16 cellular contexts compared by ENCODE assay signal in genomic region chr13:109761695-109762094, GRCh38. TPM values are rescaled to one million over a fixed set of nuclear protein-coding genes. Genes with fewer than 3 reads are reported as not detected.
DNase-seq lines count a peak whose midpoint lies in the region; ATAC-seq and TF ChIP-seq lines count a peak whose summit lies in the region.
"Had no signal": no experiment of that assay in that cellular context is flagged by ENCODE, and none has a peak within 500 bp of the region (broad histone marks: within the 10 kb centered on the region; RNA-seq: fewer than 3 reads in every experiment).

No MANE protein-coding gene starts in this region.

- BruUV-seq in PC-9 (replicated peaks; lab: Mats Ljungman, UMichigan), result no TSS peak

- no peaks in the 10 kb centered on the region for H3K9me3 ChIP-seq in PC-9 (ENCODE audit: insufficient read depth, low read depth)
- no peaks in the 10 kb centered on the region for H3K9me3 ChIP-seq in adipocyte (ENCODE audit: control insufficient read depth, low read length)
- H3K9me3 ChIP-seq in subcutaneous abdominal adipose tissue (ENCODE audit: control insufficient read depth in 5 of 5, low read length in 5 of 5), result no peaks in the 10 kb centered on the region
- H3K9me3 ChIP-seq: Peyer's patch had no signal

- no peak overlapping the region for H3K4me3 ChIP-seq in PC-9
- H3K4me3 ChIP-seq in adipocyte (ENCODE audit: low read length), result no peak overlapping the region
- no peak overlapping the region for H3K4me3 ChIP-seq in fibroblast of mammary gland (ENCODE audit: control insufficient read depth, low read depth, low read length)
- H3K4me3 ChIP-seq in subcutaneous abdominal adipose tissue (ENCODE audit: low read depth in 1 of 5, low read length in 5 of 5), result no peak overlapping the region
- H3K4me3 ChIP-seq: GM23338, Peyer's patch had no signal

- POLR2A ChIA-PET in PC-9 (lab: Charles Lee; ENCODE audit: unreplicated experiment), result no interaction called here

- H3K9ac ChIP-seq in adipocyte (ENCODE audit: low read length) (no peak overlapping the region), subcutaneous abdominal adipose tissue (ENCODE audit: low read length in 5 of 5) (no peak overlapping the region)

- H3K9me2 ChIP-seq in PC-9 (ENCODE audit: insufficient read depth), result no peaks in the 10 kb centered on the region

- CTCF ChIA-PET in PC-9 (lab: Charles Lee), result no interaction called here

- H3F3A ChIP-seq in PC-9 (ENCODE audit: insufficient read depth, low read depth), result peaks cover 77% of the 10 kb centered on the region

- H3K27ac ChIP-seq in PC-9, result no peak overlapping the region; the same call in 1 of the 2 replicates
- peak overlapping the region; percentile 76 for H3K27ac ChIP-seq in subcutaneous abdominal adipose tissue (ENCODE audit: low read depth, low read length)
- H3K27ac ChIP-seq: Peyer's patch had no signal

- H4K20me1 ChIP-seq in PC-9 (ENCODE audit: insufficient read depth), result peaks cover 83% of the 10 kb centered on the region

- H2AFZ ChIP-seq in PC-9, result no peak overlapping the region
- H2AFZ ChIP-seq: GM23338 had no signal

- intact Hi-C loops in PC-9 (cut with micrococcal nuclease; ENCODE audit: unreplicated experiment), result no loop called here

- H3K4me1 ChIP-seq in PC-9 (replicated peaks; ENCODE audit: insufficient read depth), result peaks cover 26% of the 10 kb centered on the region
- peaks cover 57% of the 10 kb centered on the region for H3K4me1 ChIP-seq in adipocyte (ENCODE audit: control insufficient read depth, insufficient read depth, low read length)
- H3K4me1 ChIP-seq in subcutaneous abdominal adipose tissue (ENCODE audit: control insufficient read depth in 5 of 5, insufficient read depth in 5 of 5, low read length in 5 of 5), result peaks cover 0 to 64% (median 20%) of the 10 kb centered on the region in 5 donors
- H3K4me1 ChIP-seq: Peyer's patch had no signal

- no peak for DNase-seq in PC-9
- DNase-seq in adipocyte (ENCODE audit: low read depth), result peak; percentile 19
- peak; percentile 35 for DNase-seq in fibroblast of mammary gland (ENCODE audit: low read depth)
- DNase-seq in GM10266 (ENCODE audit: extremely low spot score), result no peak
- DNase-seq: CD4-positive, CD25-positive, alpha-beta regulatory T cell; KBM-7; NCI-H1436; NCI-H2029; NCI-H510A treated with DMSO at 0.1 percent for 48 hours; NCI-H82; Peyer's patch; SHP77 had no signal

- TF ChIP-seq CTCF in PC-9 (conservative IDR thresholded peaks at IDR 0.05), result no peak
- no peak for TF ChIP-seq CTCF in fibroblast of mammary gland (conservative IDR thresholded peaks at IDR 0.05; ENCODE audit: control insufficient read depth, insufficient read depth, low read depth, low read length)
- no peak for TF ChIP-seq CTCF in GM10266 (IDR thresholded peaks at IDR 0.05; ENCODE audit: control insufficient read depth, insufficient read depth, low read depth, missing control alignments)

- peaks cover 99% of the 10 kb centered on the region for H3K79me2 ChIP-seq in PC-9 (ENCODE audit: low read depth)

- H3K27me3 ChIP-seq in PC-9 (ENCODE audit: insufficient read depth, low read depth) (no peaks in the 10 kb centered on the region), adipocyte (replicated peaks; ENCODE audit: control insufficient read depth, insufficient read depth, low read length) (no peaks in the 10 kb centered on the region), subcutaneous abdominal adipose tissue (ENCODE audit: control insufficient read depth in 5 of 5, insufficient read depth in 4 of 5, low read length in 5 of 5) (no peaks in the 10 kb centered on the region)
- H3K27me3 ChIP-seq: Peyer's patch had no signal

- H3K36me3 ChIP-seq in PC-9 (ENCODE audit: low read depth) (peaks cover 68% of the 10 kb centered on the region), adipocyte (ENCODE audit: control insufficient read depth, insufficient read depth, low read length, severe bottlenecking) (peaks cover 44% of the 10 kb centered on the region), subcutaneous abdominal adipose tissue (ENCODE audit: control insufficient read depth in 5 of 5, insufficient read depth in 5 of 5, low read length in 5 of 5) (peaks cover 0 to 4% (median 2%) of the 10 kb centered on the region in 5 donors)
- H3K36me3 ChIP-seq: Peyer's patch had no signal

- H3K4me2 ChIP-seq in PC-9, result 0 out of 2 replicates have a peak overlapping the region, but pooled peaks have one; percentile 5
- H3K4me2 ChIP-seq: GM23338 had no signal

- no peak for ATAC-seq in GM19328 (IDR thresholded peaks at IDR 0.05; ENCODE audit: unreplicated experiment)
- no peak for ATAC-seq in HG02981 (IDR thresholded peaks at IDR 0.05; ENCODE audit: unreplicated experiment)
- ATAC-seq: GM23338 had no signal

RNA-seq across cellular contexts. Expression of gene IRS2, which starts 24.7 kb away (rescaled TPM):
- total RNA-seq in PC-9 (2021), result 31.3 and 39.2 TPM in 2 replicates

Comparison
In these comparisons a context has a peak if more than half of its experiments do, and no peak if none do; other contexts are left out.
1. DNase-seq: peak in adipocyte (single experiment) and fibroblast of mammary gland (single experiment); none in PC-9 (0 of 2) and GM10266 (single experiment).